ENCODE assay signal across 20 cellular contexts in the genomic region with DNA sequence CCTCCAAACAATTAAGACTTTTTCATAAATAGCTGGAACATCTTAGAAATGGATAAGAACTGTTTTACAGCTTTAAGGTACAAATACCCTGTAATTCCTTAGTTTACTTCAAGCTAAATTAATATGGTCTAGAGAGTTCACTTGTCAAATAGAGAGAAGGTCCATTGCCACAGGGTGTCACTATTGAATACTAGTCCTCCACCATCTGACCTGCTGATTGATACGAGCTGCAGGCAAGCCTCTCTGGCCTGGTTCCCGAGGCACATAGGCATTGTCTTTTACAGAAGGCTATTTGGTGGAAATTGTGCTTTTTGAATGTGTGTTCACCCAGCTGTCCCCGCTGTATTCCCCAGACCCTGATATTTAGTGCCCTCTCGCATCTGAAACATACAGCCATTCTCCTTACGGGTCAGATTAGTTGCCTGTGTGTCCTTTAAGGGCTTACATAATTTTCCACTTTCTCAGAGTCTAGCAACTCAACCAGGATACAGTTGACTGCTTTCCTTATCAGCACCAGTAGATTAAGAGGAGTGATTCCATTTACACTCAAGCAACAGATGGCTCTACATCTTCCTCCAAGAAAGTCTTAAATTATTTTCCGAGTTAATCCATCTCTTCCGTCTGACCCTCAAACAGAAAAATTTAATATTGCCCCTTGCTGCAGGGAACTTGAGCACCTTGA.
DNase-seq lines count a peak whose midpoint lies in the region; ATAC-seq, FAIRE-seq and TF ChIP-seq lines count a peak whose summit lies in the region.
"Had no signal": no experiment of that assay in that cellular context is flagged by ENCODE, and none has a peak within 500 bp of the region (broad histone marks: within the 10 kb centered on the region; RNA-seq: fewer than 3 reads in every experiment).

No MANE protein-coding gene starts in this region.

- H2BK120ac ChIP-seq in H1 (replicated peaks; ENCODE audit: low read depth, low read length), result no peak overlapping the region
- H2BK120ac ChIP-seq in trophoblast cell (ENCODE audit: insufficient read depth, low read length, poor library complexity), result no peak overlapping the region

- peak in 2 of 3 experiments; percentile 18 to 25; a peak in 2 of 4 replicates for TF ChIP-seq CTCF in H1 (IDR thresholded peaks at IDR 0.05; ENCODE audit: control extremely low read depth in 1 of 3, insufficient read depth in 1 of 3, low read depth in 1 of 3, low read length in 3 of 3)

- DNase-seq in DMS 273 (lab: John Stamatoyannopoulos, UW; ENCODE audit: unreplicated experiment) (peak; percentile 3), DMS 273 treated with DMSO at 0.1 percent for 48 hours (lab: John Stamatoyannopoulos, UW) (no peak), NCI-H524 (lab: John Stamatoyannopoulos, UW) (peak; percentile 50 to 82), H1 (ENCODE audit: low read depth in 1 of 2, low spot score in 2 of 2) (peak in 1 of 2 experiments; percentile 5), trophoblast cell (no peak), activated gamma-delta T cell treated with Interleukin-2 at 50 U/mL for 16 hours (no peak)
- no peak for DNase-seq in activated CD8-positive, alpha-beta memory T cell treated with anti-CD3 and anti-CD28 coated beads for 24 hours
- DNase-seq: 8988T; activated CD8-positive, alpha-beta T cell treated with anti-CD3 and anti-CD28 coated beads for 36 hours; adrenal gland; CD4-positive, CD25-positive, alpha-beta regulatory T cell; EL; islet precursor cell; NCI-H146; NK-92 treated with Interleukin-12 subunit alpha and Interleukin-12 subunit beta, amount 100 ng/mL, for 24 hours; SIG-M5 had no signal

- no peak overlapping the region for H2BK15ac ChIP-seq in H1 (ENCODE audit: low read length)

- TF ChIP-seq RAD21 in H1 (IDR thresholded peaks at IDR 0.05 in 1 of 2, conservative IDR thresholded peaks at IDR 0.05 in 1 of 2; ENCODE audit: low read depth in 2 of 2, low read length in 2 of 2), result peak; percentile 54 to 59

- no peaks in the 10 kb centered on the region for H3K79me1 ChIP-seq in H1 (ENCODE audit: low read depth, low read length)
- no peaks in the 10 kb centered on the region for H3K79me1 ChIP-seq in trophoblast cell (ENCODE audit: low read length)

- H3K9me3 ChIP-seq in H1 (ENCODE audit: insufficient read depth in 2 of 2, low read depth in 1 of 2, low read length in 1 of 2) (no peaks in the 10 kb centered on the region), trophoblast cell (ENCODE audit: insufficient read depth, low read depth, low read length) (no peaks in the 10 kb centered on the region)
- H3K9me3 ChIP-seq: adrenal gland, HAP-1 had no signal

- H3K36me3 ChIP-seq in H1 (ENCODE audit: control insufficient read depth in 2 of 4, insufficient read depth in 4 of 4, low read length in 3 of 4) (no peaks in the 10 kb centered on the region), trophoblast cell (ENCODE audit: control insufficient read depth in 1 of 2, insufficient read depth in 2 of 2, low read length in 2 of 2) (no peaks in the 10 kb centered on the region)
- H3K36me3 ChIP-seq: adrenal gland, HAP-1 had no signal

- H4K12ac ChIP-seq in trophoblast cell (ENCODE audit: low read depth, low read length), result no peak overlapping the region

- H3K9ac ChIP-seq in H1 (replicated peaks in 1 of 4; ENCODE audit: extremely low read depth in 1 of 4, low read depth in 3 of 4, low read length in 3 of 4), result peak overlapping the region in 1 of 4 experiments; percentile 0; a peak in 1 of 7 replicates
- peak overlapping the region; percentile 53 for H3K9ac ChIP-seq in trophoblast cell (ENCODE audit: low read length)

- CTCF ChIA-PET in H1 (lab: Charles Lee; ENCODE audit: partially characterized antibody), result interaction anchor here (0.6 to 1.4 kb wide), 4 partner anchors 77 to 299 kb away, joined by 3 to 4 read pairs (median 3); no protein-coding TSS in a partner anchor

- H3K56ac ChIP-seq in H1 (replicated peaks; ENCODE audit: insufficient read length, low read depth, low read length), result no peak overlapping the region

- no peak overlapping the region for H2AK5ac ChIP-seq in H1 (ENCODE audit: low read depth, low read length)
- H2AK5ac ChIP-seq in trophoblast cell (ENCODE audit: low read length), result no peak overlapping the region

- H3K4me2 ChIP-seq in H1 (ENCODE audit: insufficient read depth in 1 of 2, low read depth in 2 of 2, low read length in 2 of 2) (no peak overlapping the region), trophoblast cell (ENCODE audit: low read length) (no peak overlapping the region)

- H4K5ac ChIP-seq in H1 (ENCODE audit: insufficient read length, low read depth, low read length), result no peak overlapping the region

- no peak for ATAC-seq in HG03469 (IDR thresholded peaks at IDR 0.05; ENCODE audit: unreplicated experiment)
- ATAC-seq: activated CD8-positive, alpha-beta T cell treated with anti-CD3 and anti-CD28 coated beads for 36 hours; activated T-helper 17 cell treated with anti-CD3 and anti-CD28 coated beads, Interleukin-2, amount 50 U/mL, for 72 hours had no signal

- no peak overlapping the region for H3K27ac ChIP-seq in H1 (ENCODE audit: low read depth, low read length)
- H3K27ac ChIP-seq in trophoblast cell (ENCODE audit: low read depth, low read length), result no peak overlapping the region
- H3K27ac ChIP-seq: adrenal gland had no signal

- H2BK20ac ChIP-seq in H1 (ENCODE audit: low read length), result no peak overlapping the region

- H3K18ac ChIP-seq in H1 (ENCODE audit: extremely low read depth, low read length) (no peak overlapping the region), trophoblast cell (ENCODE audit: low read length) (no peak overlapping the region)

- H4K8ac ChIP-seq in H1 (ENCODE audit: extremely low read depth, insufficient read depth, low read length) (no peak overlapping the region), trophoblast cell (ENCODE audit: low read depth, low read length) (no peak overlapping the region)

- H3K4me1 ChIP-seq in H1 (replicated peaks in 1 of 4; ENCODE audit: control insufficient read depth in 3 of 4, insufficient read depth in 4 of 4, low read length in 3 of 4), result no peaks in the 10 kb centered on the region
- no peaks in the 10 kb centered on the region for H3K4me1 ChIP-seq in trophoblast cell (ENCODE audit: control insufficient read depth in 1 of 2, insufficient read depth in 2 of 2, low read length in 2 of 2)
- H3K4me1 ChIP-seq: adrenal gland, HAP-1 had no signal

- H3K79me2 ChIP-seq in H1 (ENCODE audit: control insufficient read depth in 1 of 2, insufficient read depth in 2 of 2, low read length in 2 of 2) (no peaks in the 10 kb centered on the region), trophoblast cell (ENCODE audit: control insufficient read depth, insufficient read depth, low read length, poor library complexity) (no peaks in the 10 kb centered on the region)

- no peak overlapping the region for H4K91ac ChIP-seq in H1 (replicated peaks; ENCODE audit: insufficient read length, low read length)
- H4K91ac ChIP-seq in trophoblast cell (ENCODE audit: low read depth, low read length), result no peak overlapping the region

- no peak overlapping the region for H2BK5ac ChIP-seq in H1 (ENCODE audit: low read depth, low read length)
- no peak overlapping the region for H2BK5ac ChIP-seq in trophoblast cell (ENCODE audit: low read depth, low read length, poor library complexity)

- H4K20me1 ChIP-seq in H1 (replicated peaks in 1 of 2; ENCODE audit: control insufficient read depth in 1 of 2, insufficient read depth in 2 of 2, low read length in 2 of 2), result no peaks in the 10 kb centered on the region

- H3K23ac ChIP-seq in H1 (ENCODE audit: insufficient read length), result no peak overlapping the region
- H3K23ac ChIP-seq in trophoblast cell (ENCODE audit: low read length), result no peak overlapping the region

- H3K4me3 ChIP-seq in H1 (ENCODE audit: extremely low read depth in 1 of 4, insufficient read depth in 2 of 4, low read depth in 3 of 4, low read length in 4 of 4) (no peak overlapping the region), trophoblast cell (ENCODE audit: low read depth, low read length) (no peak overlapping the region)
- H3K4me3 ChIP-seq: adrenal gland, HAP-1 had no signal

- H2AFZ ChIP-seq in H1 (ENCODE audit: low read length) (peak overlapping the region; percentile 89), trophoblast cell (ENCODE audit: insufficient read depth, low read length, poor library complexity) (no peak overlapping the region)

- H3K27me3 ChIP-seq in H1 (replicated peaks in 1 of 4; ENCODE audit: control insufficient read depth in 3 of 4, extremely low read depth in 1 of 4, insufficient read depth in 3 of 4, low read length in 3 of 4) (no peaks in the 10 kb centered on the region), trophoblast cell (ENCODE audit: insufficient read depth, low read length) (no peaks in the 10 kb centered on the region)
- H3K27me3 ChIP-seq: adrenal gland had no signal

- H3K14ac ChIP-seq in H1 (ENCODE audit: insufficient read length) (no peak overlapping the region), trophoblast cell (ENCODE audit: low read length) (no peak overlapping the region)

- TF ChIP-seq POLR2A in H1 (IDR thresholded peaks at IDR 0.05; ENCODE audit: control extremely low read depth in 1 of 2, low read depth in 2 of 2, low read length in 2 of 2), result no peak

- H2BK12ac ChIP-seq in H1 (ENCODE audit: low read depth, low read length), result no peak overlapping the region
- no peak overlapping the region for H2BK12ac ChIP-seq in trophoblast cell (ENCODE audit: low read length)

- no peaks in the 10 kb centered on the region for H3K23me2 ChIP-seq in H1 (ENCODE audit: low read depth, low read length)

- TF ChIP-seq EP300 in H1 (IDR thresholded peaks at IDR 0.05; ENCODE audit: borderline replicate concordance in 1 of 2, low read depth in 2 of 2, low read length in 2 of 2), result no peak

- H3K4ac ChIP-seq in H1 (replicated peaks; ENCODE audit: insufficient read length, low read depth, low read length), result no peak overlapping the region
- no peak overlapping the region for H3K4ac ChIP-seq in trophoblast cell (ENCODE audit: low read depth, low read length)

- POLR2A ChIA-PET in H1 (lab: Charles Lee; ENCODE audit: partially characterized antibody), result no interaction called here

- 89% methylated on average over 7 of the region's 7 CpGs; no CpG with 5 or more reads in 1 of the 2 experiments for WGBS in H1 (ENCODE audit: extremely low coverage in 1 of 2, insufficient coverage in 1 of 2, insufficient read length in 1 of 2, insufficient replicate concordance in 2 of 2, low coverage in 1 of 2, low lambda C conversion rate in 2 of 2, missing lambda C conversion rate in 1 of 2), 2 experiments
- WGBS in trophoblast cell (ENCODE audit: extremely low coverage, insufficient coverage, insufficient read length), result no CpG with 5 or more reads among the region's 7 CpGs

- peak; percentile 36 for FAIRE-seq in H1 (lab: Jason Lieb, UNC)
- FAIRE-seq: frontal cortex had no signal

TF ChIP-seq in H1, 55 proteins besides CTCF, POLR2A, EP300 and RAD21 (continues in another document):
- TF ChIP-seq SIN3A (conservative IDR thresholded peaks at IDR 0.05 in 1 of 2, IDR thresholded peaks at IDR 0.05 in 1 of 2; ENCODE audit: low read depth in 1 of 2, low read length in 2 of 2) (no peak), SRF (IDR thresholded peaks at IDR 0.05; ENCODE audit: low read depth, low read length) (no peak), GTF2F1 (IDR thresholded peaks at IDR 0.05; ENCODE audit: borderline replicate concordance, low read depth, low read length) (no peak), KDM5A (IDR thresholded peaks at IDR 0.05; ENCODE audit: low read length) (no peak), BCL11A (IDR thresholded peaks at IDR 0.05; ENCODE audit: low read depth in 2 of 2, low read length in 2 of 2) (no peak)

Comparison
In these comparisons a context has a peak if more than half of its experiments do, and no peak if none do; other contexts are left out.
1. DNase-seq: peak in DMS 273 (single experiment) and NCI-H524 (2 of 2); none in DMS 273 treated with DMSO at 0.1 percent for 48 hours (single experiment), trophoblast cell (0 of 2), activated gamma-delta T cell treated with Interleukin-2 at 50 U/mL for 16 hours (single experiment) and activated CD8-positive, alpha-beta memory T cell treated with anti-CD3 and anti-CD28 coated beads for 24 hours (single experiment).